Comparison of ENCODE assay signal across 20 cellular contexts in the genomic region with DNA sequence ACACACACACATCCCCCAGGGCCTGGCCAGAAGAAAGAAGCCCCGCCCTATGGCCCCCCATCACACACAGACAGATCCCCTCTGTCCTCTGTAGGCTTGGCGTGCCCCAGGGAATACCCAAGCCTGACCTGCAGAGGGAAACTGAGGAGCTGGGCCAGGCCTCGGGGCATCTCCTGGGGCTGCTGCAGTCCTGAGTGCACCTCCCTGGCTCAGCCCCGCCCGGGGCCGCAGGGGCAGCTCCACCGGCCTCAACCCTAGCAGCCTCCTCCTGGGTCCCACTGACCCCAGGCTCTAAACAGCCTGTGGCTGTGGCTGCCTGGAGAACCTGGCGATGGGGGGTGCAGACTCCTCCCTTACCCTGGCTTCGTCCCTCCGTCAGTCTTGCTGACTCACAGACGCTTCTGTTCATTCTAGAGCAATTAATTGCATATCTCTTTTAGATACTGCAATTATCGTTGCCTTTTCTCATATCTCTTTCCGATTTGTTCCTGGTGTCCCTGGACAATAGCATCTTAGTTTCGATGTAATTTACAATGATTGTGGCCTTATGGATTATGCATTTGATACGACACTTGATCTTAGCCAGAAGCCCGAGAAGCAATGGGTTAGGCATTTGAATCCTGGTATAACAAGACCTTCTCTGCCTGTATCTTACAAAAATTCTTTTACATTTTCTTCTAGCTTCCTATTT. TPM values are rescaled to one million over a fixed set of nuclear protein-coding genes. Genes with fewer than 3 reads are reported as not detected.
A peak's percentile ranks its signal among the peaks of the same experiment; 100 is the strongest.
DNase-seq lines count a peak whose midpoint lies in the region; ATAC-seq, FAIRE-seq and TF ChIP-seq lines count a peak whose summit lies in the region.
"Had no signal": no experiment of that assay in that cellular context is flagged by ENCODE, and none has a peak within 500 bp of the region (broad histone marks: within the 10 kb centered on the region; RNA-seq: fewer than 3 reads in every experiment).

No MANE protein-coding gene starts in this region.

- H3K4me1 ChIP-seq in BE2C (no peaks in the 10 kb centered on the region), small intestine (ENCODE audit: control insufficient read depth in 2 of 2, insufficient read depth in 1 of 2, low read depth in 1 of 2, low read length in 1 of 2) (no peaks in the 10 kb centered on the region)

- ATAC-seq in left lobe of liver: no peak
- ATAC-seq in HG02840 (IDR thresholded peaks at IDR 0.05; ENCODE audit: low FRiP score, unreplicated experiment): no peak

- H3K9me3 ChIP-seq in BE2C: no peaks in the 10 kb centered on the region
- no peaks in the 10 kb centered on the region for H3K9me3 ChIP-seq in small intestine (ENCODE audit: control insufficient read depth, low read depth)

- H3K4me3 ChIP-seq in BE2C (ENCODE audit: low read depth, low read length): no peak overlapping the region
- no peak overlapping the region for H3K4me3 ChIP-seq in H7 (ENCODE audit: insufficient read depth, low read depth, low read length)
- no peak overlapping the region for H3K4me3 ChIP-seq in small intestine (ENCODE audit: low read depth in 1 of 2, low read length in 2 of 2)
- H3K4me3 ChIP-seq: GM23248 had no signal

- FAIRE-seq in small intestine (lab: Jason Lieb, UNC): no peak
- FAIRE-seq: G401.6, GM12891, GM19239, HTR-8/SVneo had no signal

- DNase-seq in BE2C: peak; percentile 63
- peak; percentile 45 for DNase-seq in H7
- DNase-seq in left lobe of liver (ENCODE audit: low spot score): peak; percentile 30
- peak; percentile 12 for DNase-seq in small intestine
- DNase-seq in KBM-7: no peak
- DNase-seq: C1 segment of cervical spinal cord; CD4-positive, CD25-positive, alpha-beta regulatory T cell; CD8-positive, alpha-beta memory T cell; COR-L47; DMS 273 treated with DMSO at 0.1 percent for 48 hours; DMS53; DND-41; EL; GM23248; HCEC 1CT had no signal

- H3K27me3 ChIP-seq in BE2C: peaks cover 30% of the 10 kb centered on the region
- no peaks in the 10 kb centered on the region; the same call in 1 of the 2 replicates for H3K27me3 ChIP-seq in H7 (ENCODE audit: control insufficient read depth, insufficient read depth, low read length)
- H3K27me3 ChIP-seq in small intestine (ENCODE audit: control insufficient read depth in 2 of 2, insufficient read depth in 2 of 2, low read length in 2 of 2): no peaks in the 10 kb centered on the region

- no peak overlapping the region for H3K27ac ChIP-seq in small intestine (ENCODE audit: low read depth in 1 of 2, low read length in 1 of 2)
- H3K27ac ChIP-seq: GM23248 had no signal

- H3K36me3 ChIP-seq in BE2C (no peaks in the 10 kb centered on the region), H7 (replicated peaks; ENCODE audit: control insufficient read depth, insufficient read depth, low read length) (no peaks in the 10 kb centered on the region), small intestine (ENCODE audit: control insufficient read depth in 2 of 2, insufficient read depth in 2 of 2, low read length in 2 of 2) (no peaks in the 10 kb centered on the region)

- 47 to 66% (median 59%) methylated on average over 11 to 16 of the region's 16 CpGs for WGBS in small intestine, 3 donors

- in situ Hi-C loops in KBM-7 (cut with MboI; ENCODE audit: low pct_unique_long_range_greater_than_20kb, low sequenced_read_pairs): loop anchor here (25.0 kb wide), 1 partner anchor 201 kb away; a partner anchor contains a TSS

- TF ChIP-seq CTCF in BE2C (IDR thresholded peaks at IDR 0.05; ENCODE audit: low read depth, low read length): no peak

RNA-seq across cellular contexts. Expression of a gene that starts 45.8 kb away (rescaled TPM):
- polyA plus RNA-seq in BE2C (2012; ENCODE audit: insufficient read depth, insufficient read length, low read depth): 442 TPM
- total RNA-seq in H7 (2014; rRNA removed; shearing (Covaris generic)): 165 and 167 TPM in 2 replicates
- 192 TPM for total RNA-seq in left lobe of liver
- polyA plus RNA-seq in small intestine: 100 to 1,000 TPM in 1 of 3 donors, 10 to 100 TPM in 2; 80.5 to 148 (median 82.3) TPM
